In the genomic region with DNA sequence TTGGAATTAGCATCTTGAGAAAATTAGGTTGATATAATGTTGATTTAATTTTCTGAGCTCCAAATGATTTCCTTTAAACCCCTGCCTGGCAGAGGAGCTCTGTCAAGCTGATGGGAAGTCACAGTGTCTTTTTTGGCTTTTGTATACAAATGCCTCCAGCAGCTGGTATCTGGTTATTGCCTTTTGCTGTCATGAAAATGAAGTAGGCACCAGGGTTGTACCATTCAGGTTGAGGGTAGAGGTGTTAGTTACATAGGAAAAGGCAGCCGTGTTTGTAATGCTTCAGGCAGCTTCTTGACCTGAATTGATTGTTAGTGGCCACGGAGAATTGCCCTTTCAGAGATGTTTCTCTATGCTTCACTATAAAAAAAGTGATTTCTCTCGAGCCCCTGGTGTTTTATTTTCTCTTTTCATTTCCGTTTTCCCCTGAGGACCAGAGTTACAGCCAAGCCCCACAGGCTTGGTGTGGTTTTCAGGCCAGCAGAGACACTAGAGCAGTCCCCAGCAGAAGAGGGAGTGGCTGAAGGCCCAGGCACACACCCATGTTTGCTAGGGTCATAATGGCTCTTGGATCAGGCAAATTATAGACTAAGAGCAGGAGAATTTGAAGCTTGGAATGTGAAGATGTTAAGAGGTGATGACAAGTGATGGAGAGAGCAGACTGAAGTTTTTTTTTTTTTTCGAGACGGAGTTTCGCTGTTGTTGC, we compare ENCODE assay signal across 2 cellular contexts.
TF ChIP-seq lines count a peak whose summit lies in the region.

No MANE protein-coding gene starts in this region.

TF ChIP-seq in HEK293, 187 proteins besides CTCF, POLR2A, EP300 and RAD21:
- TF ChIP-seq PRDM10 (tag by site-specific recombination; IDR thresholded peaks at IDR 0.05): peak; percentile 82
- no peak for TF ChIP-seq KLF9 (tag by site-specific recombination; IDR thresholded peaks at IDR 0.05; ENCODE audit: low read depth)
TF ChIP-seq in HEK293: peak in this region for 1.

TF ChIP-seq in SK-N-SH, 30 proteins besides CTCF, POLR2A, EP300 and RAD21:
- no peak for TF ChIP-seq USF2 (IDR thresholded peaks at IDR 0.05; ENCODE audit: borderline replicate concordance, low read depth, low read length)
- no peak for TF ChIP-seq TAF1 (IDR thresholded peaks at IDR 0.05; ENCODE audit: borderline replicate concordance, low read depth, low read length)
- peak; percentile 56; the same call in 1 of the 2 replicates for TF ChIP-seq RFX5 (IDR thresholded peaks at IDR 0.05; ENCODE audit: low read length)
- TF ChIP-seq EZH2phosphoT487 (IDR thresholded peaks at IDR 0.05; ENCODE audit: borderline replicate concordance, low read depth): no peak
- TF ChIP-seq, protein P1, sequence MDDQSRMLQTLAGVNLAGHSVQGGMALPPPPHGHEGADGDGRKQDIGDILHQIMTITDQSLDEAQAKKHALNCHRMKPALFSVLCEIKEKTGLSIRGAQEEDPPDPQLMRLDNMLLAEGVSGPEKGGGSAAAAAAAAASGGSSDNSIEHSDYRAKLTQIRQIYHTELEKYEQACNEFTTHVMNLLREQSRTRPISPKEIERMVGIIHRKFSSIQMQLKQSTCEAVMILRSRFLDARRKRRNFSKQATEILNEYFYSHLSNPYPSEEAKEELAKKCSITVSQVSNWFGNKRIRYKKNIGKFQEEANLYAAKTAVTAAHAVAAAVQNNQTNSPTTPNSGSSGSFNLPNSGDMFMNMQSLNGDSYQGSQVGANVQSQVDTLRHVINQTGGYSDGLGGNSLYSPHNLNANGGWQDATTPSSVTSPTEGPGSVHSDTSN (IDR thresholded peaks at IDR 0.05): peak; percentile 40; the same call in 1 of the 2 replicates
- TF ChIP-seq RCOR1 (IDR thresholded peaks at IDR 0.05; ENCODE audit: low read length): peak; percentile 86
- TF ChIP-seq TCF12 (IDR thresholded peaks at IDR 0.05): peak; percentile 68
- peak; percentile 72; the same call in 1 of the 2 replicates for TF ChIP-seq MXI1 (IDR thresholded peaks at IDR 0.05; ENCODE audit: low read depth, low read length)
- TF ChIP-seq CHD2 (IDR thresholded peaks at IDR 0.05; ENCODE audit: low read length, partially characterized antibody): peak; percentile 48
